1 cellular context compared by ENCODE assay signal in genomic region chr22:23531966-23532735, GRCh38.
TF ChIP-seq lines count a peak whose summit lies in the region.

No MANE protein-coding gene starts in this region.

TF ChIP-seq in SK-N-SH treated with all-trans-retinoic acid at 6 μM for 48 hours, 23 proteins besides CTCF, POLR2A, EP300 and RAD21 (continued from another document):
- TF ChIP-seq BACH2 (CRISPR knock-in tag; IDR thresholded peaks at IDR 0.05; ENCODE audit: borderline replicate concordance) (no peak), ESRRG (CRISPR knock-in tag; IDR thresholded peaks at IDR 0.05) (no peak), GLIS3 (CRISPR knock-in tag; IDR thresholded peaks at IDR 0.05) (no peak), RARB (CRISPR knock-in tag; IDR thresholded peaks at IDR 0.05) (no peak), POU6F1 (CRISPR knock-in tag; IDR thresholded peaks at IDR 0.05; ENCODE audit: borderline replicate concordance, low read depth) (no peak)
TF ChIP-seq in SK-N-SH treated with all-trans-retinoic acid at 6 μM for 48 hours: peak in this region for 0.
